ENCODE assay signal across 11 cellular contexts in the genomic region with DNA sequence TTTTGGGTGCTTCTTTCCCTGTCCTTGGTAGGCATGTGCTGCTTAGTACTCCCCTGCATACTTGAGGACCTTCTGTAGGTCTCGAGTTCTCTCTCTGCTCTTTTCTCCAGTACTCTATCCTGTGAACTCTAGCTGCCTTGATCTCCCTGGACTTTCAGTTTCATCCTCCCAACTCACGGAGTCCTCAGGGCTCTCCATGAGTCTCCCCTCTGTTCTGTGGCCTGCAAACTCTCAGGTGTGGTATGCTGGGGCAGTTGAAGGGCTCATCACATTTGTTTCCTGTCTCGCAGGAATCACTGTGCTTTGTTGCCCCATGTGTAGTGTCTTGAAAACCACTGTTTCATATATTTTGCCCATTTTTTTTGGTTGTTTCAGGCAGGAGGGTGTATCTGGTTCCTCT. TPM values are rescaled to one million over a fixed set of nuclear protein-coding genes. Genes with fewer than 3 reads are reported as not detected.
DNase-seq lines count a peak whose midpoint lies in the region; ATAC-seq and TF ChIP-seq lines count a peak whose summit lies in the region.
"Had no signal": no experiment of that assay in that cellular context is flagged by ENCODE, and none has a peak within 500 bp of the region (broad histone marks: within the 10 kb centered on the region; RNA-seq: fewer than 3 reads in every experiment).

No MANE protein-coding gene starts in this region.

- no peaks in the 10 kb centered on the region for H3K27me3 ChIP-seq in BLaER1
- no peaks in the 10 kb centered on the region for H3K27me3 ChIP-seq in CD8-positive, alpha-beta T cell (ENCODE audit: insufficient read depth, low read length)
- H3K27me3 ChIP-seq in naive thymus-derived CD4-positive, alpha-beta T cell (ENCODE audit: control insufficient read depth in 2 of 2, insufficient read depth in 2 of 2, low read length in 2 of 2) = no peaks in the 10 kb centered on the region

- H3K4me1 ChIP-seq in BLaER1 = peaks cover 44% of the 10 kb centered on the region
- peaks cover 20% of the 10 kb centered on the region for H3K4me1 ChIP-seq in CD8-positive, alpha-beta T cell (ENCODE audit: insufficient read depth, low read length)
- H3K4me1 ChIP-seq in naive thymus-derived CD4-positive, alpha-beta T cell (ENCODE audit: control insufficient read depth in 2 of 2, insufficient read depth in 2 of 2, low read length in 2 of 2) = peaks cover 5 to 6% of the 10 kb centered on the region in 2 donors

- CTCF ChIA-PET in CD8-positive, alpha-beta T cell (lab: Charles Lee) = interaction anchor here (1.0 to 6.8 kb wide), 7 partner anchors 11 to 68 kb away, joined by 3 to 107 read pairs (median 29); a partner anchor contains a TSS
- CTCF ChIA-PET in naive thymus-derived CD4-positive, alpha-beta T cell (lab: Charles Lee) = interaction anchor here (1.0 to 8.7 kb wide), 10 partner anchors 13 to 82 kb away, joined by 3 to 67 read pairs (median 9); a partner anchor contains a TSS

- H3K4me3 ChIP-seq in BLaER1 = no peak overlapping the region
- H3K4me3 ChIP-seq in CD8-positive, alpha-beta T cell (ENCODE audit: low read depth, low read length) = no peak overlapping the region
- H3K4me3 ChIP-seq in naive thymus-derived CD4-positive, alpha-beta T cell (ENCODE audit: low read length) = no peak overlapping the region
- H3K4me3 ChIP-seq: thoracic aorta had no signal

- POLR2A ChIA-PET in CD8-positive, alpha-beta T cell (lab: Charles Lee) = interaction anchor here (1.3 to 2.0 kb wide), 2 partner anchors 14 to 156 kb away, joined by 4 to 10 read pairs; a partner anchor contains a TSS
- POLR2A ChIA-PET in naive thymus-derived CD4-positive, alpha-beta T cell (lab: Charles Lee) = interaction anchor here (1.2 to 8.2 kb wide), 6 partner anchors 8 to 58 kb away, joined by 3 to 139 read pairs (median 4); a partner anchor contains a TSS

- TF ChIP-seq CTCF in CD8-positive, alpha-beta T cell (IDR thresholded peaks at IDR 0.05) = no peak

- intact Hi-C loops in CD8-positive, alpha-beta T cell (cut with DNase I, micrococcal nuclease) = loop anchor here in 1 of 2 experiments (5.0 kb wide), 1 partner anchor 64 kb away; a partner anchor contains a TSS
- intact Hi-C loops in activated T-helper 1 cell treated with anti-CD3 and anti-CD28 coated beads, Interleukin-12 subunit alpha, Interleukin-12 subunit beta, Interleukin-2, Interleukin-4 antibody, amounts not matched to agents 30 ng/mL and 10 ng/mL and 1 ng/mL, durations not matched to agents 14 hours and 24 hours and 36 hours (cut with micrococcal nuclease) = no loop called here
- intact Hi-C loops in naive thymus-derived CD4-positive, alpha-beta T cell (cut with micrococcal nuclease) = loop anchor here in 1 of 2 donors (5.0 kb wide), 1 partner anchor 36 kb away; no protein-coding TSS in a partner anchor

- no peaks in the 10 kb centered on the region for H3K9me3 Mint-ChIP-seq in CD8-positive, alpha-beta T cell
- no peaks in the 10 kb centered on the region for H3K9me3 Mint-ChIP-seq in activated T-helper 1 cell treated with anti-CD3 and anti-CD28 coated beads, Interleukin-12 subunit alpha, Interleukin-12 subunit beta, Interleukin-2, Interleukin-4 antibody, amounts not matched to agents 30 ng/mL and 10 ng/mL and 1 ng/mL, durations not matched to agents 14 hours and 24 hours and 36 hours
- H3K9me3 Mint-ChIP-seq in naive thymus-derived CD4-positive, alpha-beta T cell = peaks cover 0 to 8% (median 0%) of the 10 kb centered on the region in 11 donors

- DNase-seq in CD8-positive, alpha-beta T cell = no peak
- no peak for DNase-seq in activated T-helper 1 cell treated with anti-CD3 and anti-CD28 coated beads, Interleukin-12 subunit alpha, Interleukin-12 subunit beta, Interleukin-2, Interleukin-4 antibody, amounts not matched to agents 30 ng/mL and 10 ng/mL and 1 ng/mL, durations not matched to agents 14 hours and 24 hours and 36 hours (ENCODE audit: low spot score)
- DNase-seq in naive thymus-derived CD4-positive, alpha-beta T cell = no peak
- no peak for DNase-seq in midbrain (lab: John Stamatoyannopoulos, UW)
- no peak for DNase-seq in COLO668 (lab: John Stamatoyannopoulos, UW; ENCODE audit: unreplicated experiment)
- DNase-seq: GDM1, NCI-H2081 treated with DMSO at 0.1 percent for 48 hours had no signal

- H3K36me3 ChIP-seq in BLaER1 = peaks cover 72% of the 10 kb centered on the region
- H3K36me3 ChIP-seq in CD8-positive, alpha-beta T cell (ENCODE audit: insufficient read depth, low read length) = peaks cover 44% of the 10 kb centered on the region
- H3K36me3 ChIP-seq in naive thymus-derived CD4-positive, alpha-beta T cell (ENCODE audit: control insufficient read depth in 2 of 3, insufficient read depth in 3 of 3, low read length in 3 of 3) = peaks cover 19 to 62% (median 39%) of the 10 kb centered on the region in 3 experiments

- peak overlapping the region; percentile 52 for H3K27ac Mint-ChIP-seq in CD8-positive, alpha-beta T cell
- peak overlapping the region; percentile 45 for H3K27ac Mint-ChIP-seq in activated T-helper 1 cell treated with anti-CD3 and anti-CD28 coated beads, Interleukin-12 subunit alpha, Interleukin-12 subunit beta, Interleukin-2, Interleukin-4 antibody, amounts not matched to agents 30 ng/mL and 10 ng/mL and 1 ng/mL, durations not matched to agents 14 hours and 24 hours and 36 hours
- peak overlapping the region; percentile 2 to 99 (median 80) for H3K27ac Mint-ChIP-seq in naive thymus-derived CD4-positive, alpha-beta T cell

- H3K4me2 ChIP-seq in BLaER1 = no peak overlapping the region

- H3K4me1 Mint-ChIP-seq in CD8-positive, alpha-beta T cell (ENCODE audit: low read depth) = peaks cover 47% of the 10 kb centered on the region
- H3K4me1 Mint-ChIP-seq in activated T-helper 1 cell treated with anti-CD3 and anti-CD28 coated beads, Interleukin-12 subunit alpha, Interleukin-12 subunit beta, Interleukin-2, Interleukin-4 antibody, amounts not matched to agents 30 ng/mL and 10 ng/mL and 1 ng/mL, durations not matched to agents 14 hours and 24 hours and 36 hours (ENCODE audit: low read depth) = peaks cover 62% of the 10 kb centered on the region
- H3K4me1 Mint-ChIP-seq in naive thymus-derived CD4-positive, alpha-beta T cell = peaks cover 36 to 60% (median 48%) of the 10 kb centered on the region in 7 donors

- H3K9me3 ChIP-seq in BLaER1 = no peaks in the 10 kb centered on the region
- no peaks in the 10 kb centered on the region for H3K9me3 ChIP-seq in CD8-positive, alpha-beta T cell (ENCODE audit: low read length)
- no peaks in the 10 kb centered on the region for H3K9me3 ChIP-seq in naive thymus-derived CD4-positive, alpha-beta T cell (ENCODE audit: control insufficient read depth in 2 of 3, low read length in 3 of 3)
- H3K9me3 ChIP-seq: thoracic aorta had no signal

- peaks cover 70% of the 10 kb centered on the region for H4K20me1 ChIP-seq in BLaER1

- no peak for ATAC-seq in CD8-positive, alpha-beta T cell
- no peak for ATAC-seq in naive thymus-derived CD4-positive, alpha-beta T cell
- no peak for ATAC-seq in GM18498 (IDR thresholded peaks at IDR 0.05; ENCODE audit: unreplicated experiment)

- H3K9ac ChIP-seq in BLaER1 = 0 out of 2 replicates have a peak overlapping the region, but pooled peaks have one; percentile 9

- H3K4me3 Mint-ChIP-seq in CD8-positive, alpha-beta T cell = no peak overlapping the region
- no peak overlapping the region for H3K4me3 Mint-ChIP-seq in activated T-helper 1 cell treated with anti-CD3 and anti-CD28 coated beads, Interleukin-12 subunit alpha, Interleukin-12 subunit beta, Interleukin-2, Interleukin-4 antibody, amounts not matched to agents 30 ng/mL and 10 ng/mL and 1 ng/mL, durations not matched to agents 14 hours and 24 hours and 36 hours
- no peak overlapping the region for H3K4me3 Mint-ChIP-seq in naive thymus-derived CD4-positive, alpha-beta T cell

- H3K27me3 Mint-ChIP-seq in CD8-positive, alpha-beta T cell (ENCODE audit: low read depth) = no peaks in the 10 kb centered on the region
- H3K27me3 Mint-ChIP-seq in activated T-helper 1 cell treated with anti-CD3 and anti-CD28 coated beads, Interleukin-12 subunit alpha, Interleukin-12 subunit beta, Interleukin-2, Interleukin-4 antibody, amounts not matched to agents 30 ng/mL and 10 ng/mL and 1 ng/mL, durations not matched to agents 14 hours and 24 hours and 36 hours (ENCODE audit: insufficient read depth) = no peaks in the 10 kb centered on the region
- no peaks in the 10 kb centered on the region for H3K27me3 Mint-ChIP-seq in naive thymus-derived CD4-positive, alpha-beta T cell

- peaks cover 79% of the 10 kb centered on the region for H3K36me3 Mint-ChIP-seq in CD8-positive, alpha-beta T cell
- H3K36me3 Mint-ChIP-seq in activated T-helper 1 cell treated with anti-CD3 and anti-CD28 coated beads, Interleukin-12 subunit alpha, Interleukin-12 subunit beta, Interleukin-2, Interleukin-4 antibody, amounts not matched to agents 30 ng/mL and 10 ng/mL and 1 ng/mL, durations not matched to agents 14 hours and 24 hours and 36 hours (ENCODE audit: low read depth) = peaks cover 54% of the 10 kb centered on the region
- peaks cover 22 to 53% (median 43%) of the 10 kb centered on the region in 5 donors for H3K36me3 Mint-ChIP-seq in naive thymus-derived CD4-positive, alpha-beta T cell

- peak overlapping the region; percentile 37 for H3K27ac ChIP-seq in BLaER1
- H3K27ac ChIP-seq in CD8-positive, alpha-beta T cell (ENCODE audit: low read depth, low read length) = no peak overlapping the region
- peak overlapping the region; percentile 25 for H3K27ac ChIP-seq in naive thymus-derived CD4-positive, alpha-beta T cell (ENCODE audit: low read depth, low read length)
- H3K27ac ChIP-seq: thoracic aorta had no signal

RNA-seq across cellular contexts. Expression of a gene that starts 3.3 kb away (rescaled TPM):
- 100 to 1,000 TPM; 161 to 176 TPM for total RNA-seq in CD8-positive, alpha-beta T cell
- total RNA-seq in activated T-helper 1 cell treated with anti-CD3 and anti-CD28 coated beads, Interleukin-12 subunit alpha, Interleukin-12 subunit beta, Interleukin-2, Interleukin-4 antibody, amounts not matched to agents 30 ng/mL and 10 ng/mL and 1 ng/mL, durations not matched to agents 14 hours and 24 hours and 36 hours = 80.4 and 89.5 TPM in 2 replicates
- 100 to 1,000 TPM; 100 to 314 (median 252) TPM for total RNA-seq in naive thymus-derived CD4-positive, alpha-beta T cell
- polyA plus RNA-seq in naive thymus-derived CD4-positive, alpha-beta T cell = 100 to 1,000 TPM in 1 of 2 donors, 10 to 100 TPM in 1; 48.0 to 116 TPM

RNA-seq across cellular contexts. Expression of a gene that starts 14.6 kb away (rescaled TPM):
- 100 to 1,000 TPM; 196 to 217 TPM for total RNA-seq in CD8-positive, alpha-beta T cell
- 267 TPM in 2 replicates for total RNA-seq in activated T-helper 1 cell treated with anti-CD3 and anti-CD28 coated beads, Interleukin-12 subunit alpha, Interleukin-12 subunit beta, Interleukin-2, Interleukin-4 antibody, amounts not matched to agents 30 ng/mL and 10 ng/mL and 1 ng/mL, durations not matched to agents 14 hours and 24 hours and 36 hours
- 100 to 1,000 TPM; 163 to 248 (median 206) TPM for total RNA-seq in naive thymus-derived CD4-positive, alpha-beta T cell
- polyA plus RNA-seq in naive thymus-derived CD4-positive, alpha-beta T cell = 100 to 1,000 TPM in 1 of 2 donors, 10 to 100 TPM in 1; 81.8 to 140 TPM

RNA-seq across cellular contexts. Expression of a gene that starts 17.8 kb away (rescaled TPM):
- not detected for total RNA-seq in CD8-positive, alpha-beta T cell
- total RNA-seq in activated T-helper 1 cell treated with anti-CD3 and anti-CD28 coated beads, Interleukin-12 subunit alpha, Interleukin-12 subunit beta, Interleukin-2, Interleukin-4 antibody, amounts not matched to agents 30 ng/mL and 10 ng/mL and 1 ng/mL, durations not matched to agents 14 hours and 24 hours and 36 hours = 0.34 TPM in 1 of 2 replicates, not detected in the other
- total RNA-seq in naive thymus-derived CD4-positive, alpha-beta T cell = not detected
- not detected for polyA plus RNA-seq in naive thymus-derived CD4-positive, alpha-beta T cell
- total RNA-seq: RPMI7951 had no signal

RNA-seq across cellular contexts. Expression of a gene that starts 40.5 kb away (rescaled TPM):
- not detected for total RNA-seq in CD8-positive, alpha-beta T cell
- 0.18 and 0.76 TPM in 2 replicates for total RNA-seq in activated T-helper 1 cell treated with anti-CD3 and anti-CD28 coated beads, Interleukin-12 subunit alpha, Interleukin-12 subunit beta, Interleukin-2, Interleukin-4 antibody, amounts not matched to agents 30 ng/mL and 10 ng/mL and 1 ng/mL, durations not matched to agents 14 hours and 24 hours and 36 hours
- total RNA-seq in naive thymus-derived CD4-positive, alpha-beta T cell = 1 to 10 TPM in 2 of 5 experiments, not detected in 3; 1.4 to 4.2 TPM
- not detected for polyA plus RNA-seq in naive thymus-derived CD4-positive, alpha-beta T cell
- total RNA-seq: thoracic aorta had no signal

RNA-seq across cellular contexts. Expression of a gene that starts 54.9 kb away (rescaled TPM):
- total RNA-seq in CD8-positive, alpha-beta T cell = not detected
- 1.7 and 2.0 TPM in 2 replicates for total RNA-seq in activated T-helper 1 cell treated with anti-CD3 and anti-CD28 coated beads, Interleukin-12 subunit alpha, Interleukin-12 subunit beta, Interleukin-2, Interleukin-4 antibody, amounts not matched to agents 30 ng/mL and 10 ng/mL and 1 ng/mL, durations not matched to agents 14 hours and 24 hours and 36 hours
- under 1 TPM in 1 of 5 experiments, not detected in 4; 0.42 TPM for total RNA-seq in naive thymus-derived CD4-positive, alpha-beta T cell
- polyA plus RNA-seq in naive thymus-derived CD4-positive, alpha-beta T cell = not detected
